In genomic region chr3:120506828-120507774, GRCh38 we compare ENCODE assay signal across 8 cellular contexts. TPM values are rescaled to one million over a fixed set of nuclear protein-coding genes. Genes with fewer than 3 reads are reported as not detected.
DNase-seq lines count a peak whose midpoint lies in the region; ATAC-seq and TF ChIP-seq lines count a peak whose summit lies in the region.

No MANE protein-coding gene starts in this region.

- H3K4me2 ChIP-seq in DOHH2 (ENCODE audit: low read length), result no peak overlapping the region

- H3K79me2 ChIP-seq in DOHH2 (ENCODE audit: control insufficient read depth, low read length), result no peaks in the 10 kb centered on the region

- no peak for TF ChIP-seq EP300 in ovary (IDR thresholded peaks at IDR 0.05)

- no peak for DNase-seq in RWPE2 (ENCODE audit: low spot score)
- DNase-seq in fibroblast of mammary gland (ENCODE audit: low read depth), result peak; percentile 87
- peak in 1 of 5 donors; percentile 27 for DNase-seq in ovary
- DNase-seq in NCI-H2196 treated with DMSO at 0.1 percent for 48 hours (lab: John Stamatoyannopoulos, UW; ENCODE audit: unreplicated experiment), result no peak
- DNase-seq in ecto neural progenitor cell (ENCODE audit: low spot score), result no peak

- WGBS in ovary, 3 donors, result 60 to 65% (median 64%) methylated on average over 10 of the region's 10 CpGs

- H3K9me2 ChIP-seq in DOHH2 (replicated peaks; ENCODE audit: control insufficient read depth, low read length), result no peaks in the 10 kb centered on the region

- H3K9me3 ChIP-seq in DOHH2 (ENCODE audit: control insufficient read depth, insufficient read depth, low read length), result no peaks in the 10 kb centered on the region
- no peaks in the 10 kb centered on the region for H3K9me3 ChIP-seq in RWPE2 (ENCODE audit: severe bottlenecking)
- H3K9me3 ChIP-seq in ovary, result no peaks in the 10 kb centered on the region

- H3K27ac ChIP-seq in DOHH2 (ENCODE audit: low read depth, low read length) (no peak overlapping the region), RWPE2 (ENCODE audit: poor library complexity, severe bottlenecking) (no peak overlapping the region), ovary (no peak overlapping the region)

- H3K27me3 ChIP-seq in DOHH2 (ENCODE audit: control insufficient read depth, low read length) (no peaks in the 10 kb centered on the region), RWPE2 (ENCODE audit: insufficient read depth, poor library complexity, severe bottlenecking) (no peaks in the 10 kb centered on the region), ovary (no peaks in the 10 kb centered on the region)

- TF ChIP-seq POLR2A in ovary (IDR thresholded peaks at IDR 0.05), result no peak

- no peaks in the 10 kb centered on the region for H3F3A ChIP-seq in DOHH2 (ENCODE audit: control insufficient read depth, insufficient read depth)

- H3K4me1 ChIP-seq in DOHH2 (ENCODE audit: control insufficient read depth, low read length) (no peaks in the 10 kb centered on the region), RWPE2 (ENCODE audit: insufficient read depth, poor library complexity, severe bottlenecking) (no peaks in the 10 kb centered on the region), ovary (ENCODE audit: insufficient read depth) (no peaks in the 10 kb centered on the region)

- H3K36me3 ChIP-seq in DOHH2 (ENCODE audit: control insufficient read depth, low read length) (no peaks in the 10 kb centered on the region), RWPE2 (ENCODE audit: low read depth) (no peaks in the 10 kb centered on the region), ovary (no peaks in the 10 kb centered on the region)

- intact Hi-C loops in ovary (cut with DNase I), result no loop called here

- ATAC-seq in HG03521 (IDR thresholded peaks at IDR 0.05; ENCODE audit: unreplicated experiment) (peak; percentile 46), RWPE2 (ENCODE audit: low read depth) (no peak), HG02798 (IDR thresholded peaks at IDR 0.05; ENCODE audit: poor library complexity, unreplicated experiment) (no peak)

- H3K4me3 ChIP-seq in DOHH2 (ENCODE audit: low read length) (no peak overlapping the region), RWPE2 (ENCODE audit: severe bottlenecking) (no peak overlapping the region), fibroblast of mammary gland (ENCODE audit: control insufficient read depth, low read depth, low read length) (no peak overlapping the region), ovary (no peak overlapping the region)

- H4K20me1 ChIP-seq in DOHH2 (ENCODE audit: control insufficient read depth, insufficient read depth, low read depth, low read length), result no peaks in the 10 kb centered on the region

- TF ChIP-seq CTCF in DOHH2 (IDR thresholded peaks at IDR 0.05; ENCODE audit: low read depth, low read length, poor library complexity, severe bottlenecking) (peak; percentile 77), RWPE2 (IDR thresholded peaks at IDR 0.05; ENCODE audit: poor library complexity, severe bottlenecking) (peak; percentile 68), fibroblast of mammary gland (conservative IDR thresholded peaks at IDR 0.05; ENCODE audit: control insufficient read depth, insufficient read depth, low read depth, low read length) (peak; percentile 88), ovary (IDR thresholded peaks at IDR 0.05) (peak in 2 of 3 donors; percentile 35 to 45)

RNA-seq across cellular contexts. Expression of gene FSTL1, which starts 56.3 kb away (rescaled TPM):
- 100 to 1,000 TPM in 5 of 7 donors, 10 to 100 TPM in 2; 98.0 to 296 (median 204) TPM for total RNA-seq in ovary
- polyA plus RNA-seq in ovary, result 100 to 1,000 TPM; 104 to 357 TPM
